Comparison of ENCODE assay signal across 34 cellular contexts in the genomic region with DNA sequence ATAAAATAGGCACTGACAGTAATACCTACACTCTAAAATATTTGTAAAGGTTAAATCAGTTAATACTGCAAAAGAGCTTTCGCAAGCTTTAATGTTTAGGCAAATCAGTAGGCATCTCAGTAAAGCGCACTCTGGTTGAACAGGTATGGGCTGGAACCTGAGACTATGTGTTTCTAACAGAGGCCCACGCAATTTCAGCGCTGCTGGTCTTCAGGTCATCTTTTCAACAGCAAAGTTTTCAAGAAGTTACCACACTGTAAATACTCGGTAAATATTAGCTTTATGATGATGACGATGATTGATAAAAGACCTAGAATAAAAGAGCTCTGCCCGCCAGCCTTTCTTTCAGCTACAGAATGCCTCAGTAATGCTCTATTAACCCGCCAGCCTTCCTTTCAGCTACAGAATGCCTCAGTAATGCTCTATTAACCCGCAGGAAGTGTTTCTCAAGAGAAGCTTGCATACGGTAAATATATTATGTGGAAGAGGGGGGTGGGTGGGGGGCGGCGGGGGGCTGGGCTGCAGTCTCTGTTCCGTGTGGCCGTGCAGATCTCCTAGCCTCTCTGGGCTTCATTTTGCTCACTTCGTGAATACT. TPM values are rescaled to one million over a fixed set of nuclear protein-coding genes. Genes with fewer than 3 reads are reported as not detected.
DNase-seq lines count a peak whose midpoint lies in the region; FAIRE-seq and TF ChIP-seq lines count a peak whose summit lies in the region.
"Had no signal": no experiment of that assay in that cellular context is flagged by ENCODE, and none has a peak within 500 bp of the region (broad histone marks: within the 10 kb centered on the region; RNA-seq: fewer than 3 reads in every experiment).

No MANE protein-coding gene starts in this region.

- H3K4me1 Mint-ChIP-seq in neural crest cell (peaks cover 68% of the 10 kb centered on the region), type B pancreatic cell (ENCODE audit: unreplicated experiment) (peaks cover 20% of the 10 kb centered on the region)
- H3K4me1 Mint-ChIP-seq: activated CD8-positive, alpha-beta memory T cell treated with anti-CD3 and anti-CD28 coated beads, Interleukin-2, amount 10 ng/mL, durations not matched to agents 7 days and 5 days; central memory CD8-positive, alpha-beta T cell had no signal

- no peaks in the 10 kb centered on the region for H3K27me3 ChIP-seq in Loucy (ENCODE audit: insufficient read depth, low read length, poor library complexity, severe bottlenecking)
- H3K27me3 ChIP-seq: thyroid gland had no signal

- no peaks in the 10 kb centered on the region for H3K36me3 ChIP-seq in Loucy (ENCODE audit: insufficient read depth, low read length)
- no peaks in the 10 kb centered on the region for H3K36me3 ChIP-seq in SK-N-MC (ENCODE audit: insufficient read depth, low read length)
- H3K36me3 ChIP-seq: esophagus muscularis mucosa, HAP-1, neutrophil, stomach, thyroid gland, WERI-Rb-1 had no signal

- peak overlapping the region; percentile 36 for H3K4me3 ChIP-seq in Loucy (ENCODE audit: low read length, poor library complexity, severe bottlenecking)
- 0 out of 2 replicates have a peak overlapping the region, but pooled peaks have one; percentile 12 for H3K4me3 ChIP-seq in SK-N-MC
- H3K4me3 ChIP-seq: A549, esophagus muscularis mucosa, HAP-1, PC-9, stomach, thyroid gland had no signal

- peaks cover 5% of the 10 kb centered on the region for H3K27me3 Mint-ChIP-seq in neural crest cell (ENCODE audit: low read depth)
- peaks cover 53% of the 10 kb centered on the region for H3K27me3 Mint-ChIP-seq in type B pancreatic cell

- H3K36me3 Mint-ChIP-seq in neural crest cell (ENCODE audit: low read depth) = no peaks in the 10 kb centered on the region
- H3K36me3 Mint-ChIP-seq in type B pancreatic cell = no peaks in the 10 kb centered on the region
- H3K36me3 Mint-ChIP-seq: activated CD8-positive, alpha-beta memory T cell treated with anti-CD3 and anti-CD28 coated beads, Interleukin-2, amount 10 ng/mL, durations not matched to agents 7 days and 5 days; memory B cell had no signal

- peak overlapping the region; percentile 36; the same call in 1 of the 2 replicates for H2AFZ ChIP-seq in Loucy (ENCODE audit: low read length)
- H2AFZ ChIP-seq: PC-9 had no signal

- peaks cover 50% of the 10 kb centered on the region for H3K4me1 ChIP-seq in Loucy (ENCODE audit: insufficient read depth, low read length, poor library complexity, severe bottlenecking)
- H3K4me1 ChIP-seq: A549, esophagus muscularis mucosa, HAP-1, stomach, thyroid gland had no signal

- H3K4me2 ChIP-seq in Loucy (ENCODE audit: low read depth, low read length, poor library complexity, severe bottlenecking) = peak overlapping the region; percentile 58
- H3K4me2 ChIP-seq: A549, PC-9 had no signal

- H3K4me3 Mint-ChIP-seq in neural crest cell (peak overlapping the region; percentile 59), type B pancreatic cell (no peak overlapping the region)
- H3K4me3 Mint-ChIP-seq: activated CD8-positive, alpha-beta memory T cell treated with anti-CD3 and anti-CD28 coated beads, Interleukin-2, amount 10 ng/mL, durations not matched to agents 7 days and 5 days; B cell; central memory CD8-positive, alpha-beta T cell; dendritic cell treated with granulocyte-macrophage colony-stimulating factor and Interleukin-4, amounts not matched to agents 40 ng/mL and 50 ng/mL, for 4 days; memory B cell had no signal

- no peaks in the 10 kb centered on the region for H3K9me3 Mint-ChIP-seq in neural crest cell
- H3K9me3 Mint-ChIP-seq in type B pancreatic cell = no peaks in the 10 kb centered on the region
- H3K9me3 Mint-ChIP-seq: central memory CD8-positive, alpha-beta T cell; dendritic cell treated with granulocyte-macrophage colony-stimulating factor and Interleukin-4, amounts not matched to agents 40 ng/mL and 50 ng/mL, for 4 days; memory B cell had no signal

- no peaks in the 10 kb centered on the region for H4K20me1 ChIP-seq in Loucy (ENCODE audit: insufficient read depth, low read length, poor library complexity, severe bottlenecking)

- H3K9ac ChIP-seq in Loucy (ENCODE audit: low read depth, low read length, poor library complexity, severe bottlenecking) = peak overlapping the region; percentile 53
- no peak overlapping the region for H3K9ac ChIP-seq in SK-N-MC (ENCODE audit: insufficient read length)

- DNase-seq in NCI-H510A treated with DMSO at 0.1 percent for 48 hours (lab: John Stamatoyannopoulos, UW) (peak; percentile 13), NCI-H510A (lab: John Stamatoyannopoulos, UW) (no peak), SK-N-MC (ENCODE audit: low read depth, low spot score) (no peak), neural crest cell (ENCODE audit: low read depth, low spot score) (no peak), urothelium cell line (ENCODE audit: low spot score) (no peak), type B pancreatic cell (ENCODE audit: extremely low spot score, unreplicated experiment) (no peak), NCI-H2171 (lab: John Stamatoyannopoulos, UW) (no peak)
- DNase-seq: activated CD8-positive, alpha-beta memory T cell treated with anti-CD3 and anti-CD28 coated beads, Interleukin-2, amount 10 ng/mL, durations not matched to agents 7 days and 5 days; activated naive CD4-positive, alpha-beta T cell; activated T-cell treated with anti-CD3 and anti-CD28 coated beads, Interleukin-2, amount 50 U/mL, for 48 hours; DMS53; KBM-7; left colon; MM.1S; NCI-H146; NCI-H82; Right ventricle myocardium superior; small intestine; stimulated activated CD8-positive, alpha-beta memory T cell treated with anti-CD3 and anti-CD28 coated beads, Interleukin-4, amount 100 ng/mL, for 48 hours; stomach; thyroid gland; WERI-Rb-1 had no signal

- FAIRE-seq in urothelium cell line (lab: Jason Lieb, UNC) = no peak
- FAIRE-seq: A549, frontal cortex, GM18507, small intestine had no signal

- peak overlapping the region; percentile 71 for H3K27ac Mint-ChIP-seq in neural crest cell (ENCODE audit: unreplicated experiment)
- no peak overlapping the region for H3K27ac Mint-ChIP-seq in type B pancreatic cell
- H3K27ac Mint-ChIP-seq: activated CD8-positive, alpha-beta memory T cell treated with anti-CD3 and anti-CD28 coated beads, Interleukin-2, amount 10 ng/mL, durations not matched to agents 7 days and 5 days; B cell; dendritic cell treated with granulocyte-macrophage colony-stimulating factor and Interleukin-4, amounts not matched to agents 40 ng/mL and 50 ng/mL, for 4 days; memory B cell had no signal

- H3K79me2 ChIP-seq in Loucy (ENCODE audit: insufficient read depth, low read length) = no peaks in the 10 kb centered on the region

- no peaks in the 10 kb centered on the region; the same call in 1 of the 2 replicates for H3F3A ChIP-seq in Loucy (ENCODE audit: low read depth)

- no peak overlapping the region for H3K27ac ChIP-seq in SK-N-MC
- H3K27ac ChIP-seq: A549, esophagus muscularis mucosa, neutrophil, PC-9, stomach, thyroid gland, WERI-Rb-1 had no signal

- TF ChIP-seq CTCF in Loucy (conservative IDR thresholded peaks at IDR 0.05; ENCODE audit: low read length) = no peak
- no peak for TF ChIP-seq CTCF in neural crest cell (conservative IDR thresholded peaks at IDR 0.05)
- no peak for TF ChIP-seq CTCF in type B pancreatic cell (conservative IDR thresholded peaks at IDR 0.05)

- no peaks in the 10 kb centered on the region for H3K9me3 ChIP-seq in Loucy (ENCODE audit: insufficient read depth, low read depth, low read length)
- H3K9me3 ChIP-seq in SK-N-MC (ENCODE audit: low read depth, low read length) = no peaks in the 10 kb centered on the region
- H3K9me3 ChIP-seq: A549, esophagus muscularis mucosa, HAP-1, neutrophil, stomach, thyroid gland had no signal

- H3K9me2 ChIP-seq in Loucy (replicated peaks; ENCODE audit: low read depth, low read length) = no peaks in the 10 kb centered on the region

RNA-seq across cellular contexts. Expression of a gene that starts 19.7 kb away (rescaled TPM):
- total RNA-seq in neural crest cell (0.19 TPM in 1 of 2 replicates, not detected in the other), type B pancreatic cell (ENCODE audit: low replicate concordance) (0.12 and 0.95 TPM in 2 replicates)
- total RNA-seq: activated CD8-positive, alpha-beta memory T cell treated with anti-CD3 and anti-CD28 coated beads, Interleukin-2, amount 10 ng/mL, durations not matched to agents 7 days and 5 days; B cell; left colon; PC-9; Right ventricle myocardium superior; stomach; thyroid gland had no signal
